In genomic region chr16:24124291-24124690, GRCh38 we compare ENCODE assay signal across 31 cellular contexts.
"Had no signal": no experiment of that assay in that cellular context is flagged by ENCODE, and none has a peak within 500 bp of the region (broad histone marks: within the 10 kb centered on the region; RNA-seq: fewer than 3 reads in every experiment).

No MANE protein-coding gene starts in this region.

- H3K27me3 ChIP-seq: ascending aorta, body of pancreas, SJCRH30 had no signal

- H3K36me3 ChIP-seq: ascending aorta, SJCRH30 had no signal

- H3K9me3 ChIP-seq: ascending aorta, body of pancreas, SJCRH30, SK-N-SH had no signal

- H3K9ac ChIP-seq: SK-N-SH had no signal

- ATAC-seq: activated naive CD8-positive, alpha-beta T cell treated with anti-CD3 and anti-CD28 coated beads, Interleukin-2, amount 50 U/mL, for 24 hours; body of pancreas; Panc1; Right ventricle myocardium inferior had no signal

- H3K4me3 ChIP-seq: ascending aorta, body of pancreas, SJCRH30 had no signal

- H3K4me1 Mint-ChIP-seq: activated naive CD8-positive, alpha-beta T cell treated with anti-CD3 and anti-CD28 coated beads, Interleukin-2, amount 50 U/mL, for 24 hours had no signal

- DNase-seq: activated CD4-positive, alpha-beta memory T cell treated with anti-CD3 and anti-CD28 coated beads for 36 hours; activated CD4-positive, alpha-beta T cell treated with anti-CD3 and anti-CD28 coated beads, Interleukin-2, amount 10 ng/mL, durations not matched to agents 7 days and 5 days; activated CD4-positive, CD25-positive, alpha-beta regulatory T cell; activated effector memory CD4-positive, alpha-beta T cell treated with Interleukin-2 at 50 U/mL for 16 hours; activated naive CD4-positive, alpha-beta T cell treated with Interleukin-2 at 50 U/mL for 16 hours; activated naive CD8-positive, alpha-beta T cell treated with anti-CD3 and anti-CD28 coated beads, Interleukin-2, amount 50 U/mL, for 24 hours; amniotic stem cell; body of pancreas; central memory CD4-positive, alpha-beta T cell; Kasumi-1; KBM-7; NCI-H1105 treated with DMSO at 0.1 percent for 48 hours; NCI-H1436 treated with DMSO at 0.1 percent for 48 hours; NCI-H187; NCI-H2081 treated with DMSO at 0.1 percent for 48 hours; NCI-H2171; NCI-H2227 treated with DMSO at 0.1 percent for 48 hours; NCI-H446 treated with DMSO at 0.1 percent for 48 hours; NCI-H524 treated with DMSO at 0.1 percent for 48 hours; NCI-H748 treated with DMSO at 0.1 percent for 48 hours; OCI-M1; RPMI8226; SJCRH30; SK-N-SH; T-helper 9 cell had no signal

- H3K9me3 Mint-ChIP-seq: activated CD4-positive, alpha-beta memory T cell treated with anti-CD3 and anti-CD28 coated beads for 36 hours; activated CD4-positive, alpha-beta T cell treated with anti-CD3 and anti-CD28 coated beads, Interleukin-2, amount 10 ng/mL, durations not matched to agents 7 days and 5 days; activated naive CD8-positive, alpha-beta T cell treated with anti-CD3 and anti-CD28 coated beads, Interleukin-2, amount 50 U/mL, for 24 hours; activated T-helper 1 cell treated with anti-CD3 and anti-CD28 coated beads, Interleukin-12 subunit alpha, Interleukin-12 subunit beta, Interleukin-2, Interleukin-4 antibody, amounts not matched to agents 30 ng/mL and 10 ng/mL and 1 ng/mL, durations not matched to agents 14 hours and 24 hours and 36 hours had no signal

- H3K4me3 Mint-ChIP-seq: activated CD4-positive, alpha-beta memory T cell treated with anti-CD3 and anti-CD28 coated beads for 36 hours; activated CD4-positive, alpha-beta T cell treated with anti-CD3 and anti-CD28 coated beads, Interleukin-2, amount 10 ng/mL, durations not matched to agents 7 days and 5 days; activated naive CD8-positive, alpha-beta T cell treated with anti-CD3 and anti-CD28 coated beads, Interleukin-2, amount 50 U/mL, for 24 hours; activated T-helper 1 cell treated with anti-CD3 and anti-CD28 coated beads, Interleukin-12 subunit alpha, Interleukin-12 subunit beta, Interleukin-2, Interleukin-4 antibody, amounts not matched to agents 30 ng/mL and 10 ng/mL and 1 ng/mL, durations not matched to agents 14 hours and 24 hours and 36 hours had no signal

- H3K27ac ChIP-seq: ascending aorta, body of pancreas, SJCRH30 had no signal

- FAIRE-seq: bronchial epithelial cell, TTC549 had no signal

- H3K4me2 ChIP-seq: SK-N-SH had no signal

- H3K27me3 Mint-ChIP-seq: activated CD4-positive, alpha-beta memory T cell treated with anti-CD3 and anti-CD28 coated beads for 36 hours; activated CD4-positive, alpha-beta T cell treated with anti-CD3 and anti-CD28 coated beads, Interleukin-2, amount 10 ng/mL, durations not matched to agents 7 days and 5 days; activated naive CD8-positive, alpha-beta T cell treated with anti-CD3 and anti-CD28 coated beads, Interleukin-2, amount 50 U/mL, for 24 hours had no signal

- H3K27ac Mint-ChIP-seq: activated CD4-positive, alpha-beta memory T cell treated with anti-CD3 and anti-CD28 coated beads for 36 hours; activated CD4-positive, alpha-beta T cell treated with anti-CD3 and anti-CD28 coated beads, Interleukin-2, amount 10 ng/mL, durations not matched to agents 7 days and 5 days; activated naive CD8-positive, alpha-beta T cell treated with anti-CD3 and anti-CD28 coated beads, Interleukin-2, amount 50 U/mL, for 24 hours; activated T-helper 1 cell treated with anti-CD3 and anti-CD28 coated beads, Interleukin-12 subunit alpha, Interleukin-12 subunit beta, Interleukin-2, Interleukin-4 antibody, amounts not matched to agents 30 ng/mL and 10 ng/mL and 1 ng/mL, durations not matched to agents 14 hours and 24 hours and 36 hours had no signal

- H3K4me1 ChIP-seq: ascending aorta, SJCRH30 had no signal
